22 cellular contexts compared by ENCODE assay signal in the genomic region with DNA sequence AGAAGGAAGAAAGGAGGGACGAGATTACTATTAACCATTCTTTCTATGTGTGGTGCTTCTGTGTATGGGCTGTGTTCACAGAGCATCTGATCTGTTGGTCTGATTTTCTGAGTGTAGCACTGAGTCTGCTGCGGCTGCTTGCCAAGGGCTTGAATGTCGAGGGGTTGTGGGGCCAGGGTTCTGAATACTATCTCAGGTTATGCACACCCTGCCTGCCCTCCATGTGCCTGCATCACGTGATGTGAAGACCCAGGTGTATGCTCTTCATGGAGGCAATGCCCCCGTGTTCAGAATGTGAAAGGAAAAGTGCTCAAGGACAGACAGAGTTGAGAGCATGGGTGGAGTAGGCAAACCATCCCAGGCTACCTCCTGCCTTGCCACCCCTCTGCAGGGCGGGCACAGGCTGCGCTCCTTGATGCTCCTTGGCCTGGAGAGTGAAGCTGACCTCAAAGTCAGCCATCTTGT.
DNase-seq lines count a peak whose midpoint lies in the region; ATAC-seq and TF ChIP-seq lines count a peak whose summit lies in the region.
"Had no signal": no experiment of that assay in that cellular context is flagged by ENCODE, and none has a peak within 500 bp of the region (broad histone marks: within the 10 kb centered on the region; RNA-seq: fewer than 3 reads in every experiment).

No MANE protein-coding gene starts in this region.

- H3K4me1 Mint-ChIP-seq in mesothelial cell of epicardium: peaks cover 35% of the 10 kb centered on the region

- no peak for TF ChIP-seq CTCF in Loucy (conservative IDR thresholded peaks at IDR 0.05; ENCODE audit: low read length)
- no peak for TF ChIP-seq CTCF in PC-9 (conservative IDR thresholded peaks at IDR 0.05)
- no peak for TF ChIP-seq CTCF in mesothelial cell of epicardium (IDR thresholded peaks at IDR 0.05; ENCODE audit: unreplicated experiment)

- H4K20me1 ChIP-seq in Loucy (ENCODE audit: insufficient read depth, low read length, poor library complexity, severe bottlenecking) (no peaks in the 10 kb centered on the region), PC-9 (ENCODE audit: insufficient read depth) (peaks cover 87% of the 10 kb centered on the region)

- no peaks in the 10 kb centered on the region for H3K9me2 ChIP-seq in Loucy (replicated peaks; ENCODE audit: low read depth, low read length)
- no peaks in the 10 kb centered on the region for H3K9me2 ChIP-seq in PC-9 (ENCODE audit: insufficient read depth)

- DNase-seq in left lobe of liver (ENCODE audit: low spot score) (no peak), substantia nigra (lab: John Stamatoyannopoulos, UW) (no peak), PC-9 (no peak), mesothelial cell of epicardium (ENCODE audit: low spot score in 2 of 2, unreplicated experiment in 2 of 2) (no peak)
- DNase-seq: activated CD4-positive, alpha-beta T cell treated with anti-CD3 and anti-CD28 coated beads, Interleukin-2, amount 50 U/mL, for 48 hours; activated naive CD4-positive, alpha-beta T cell treated with anti-CD3 and anti-CD28 coated beads, Interleukin-2, amount 50 U/mL, for 16 hours; activated T-cell treated with anti-CD3 and anti-CD28 coated beads, Interleukin-2, amount 50 U/mL, for 24 hours; H9; hippocampal formation; NCI-H1417 treated with DMSO at 0.1 percent for 48 hours; NCI-H2227 treated with DMSO at 0.1 percent for 48 hours; NK-92 treated with Interleukin-12 subunit alpha and Interleukin-12 subunit beta, amount 100 ng/mL, for 24 hours; nucleus accumbens; SHP77; upper lobe of right lung had no signal

- intact Hi-C loops in PC-9 (cut with micrococcal nuclease; ENCODE audit: unreplicated experiment): no loop called here

- H3K36me3 ChIP-seq in Loucy (ENCODE audit: insufficient read depth, low read length): no peaks in the 10 kb centered on the region
- H3K36me3 ChIP-seq in PC-9 (ENCODE audit: low read depth): peaks cover 37% of the 10 kb centered on the region

- H3K4me3 ChIP-seq in Loucy (ENCODE audit: low read length, poor library complexity, severe bottlenecking): peak overlapping the region; percentile 61
- H3K4me3 ChIP-seq in PC-9: no peak overlapping the region
- H3K4me3 ChIP-seq: mucosa of descending colon, upper lobe of right lung had no signal

- no peak overlapping the region for H2AFZ ChIP-seq in Loucy (ENCODE audit: low read length)
- no peak overlapping the region for H2AFZ ChIP-seq in PC-9

- H3K27me3 Mint-ChIP-seq in mesothelial cell of epicardium (ENCODE audit: low read depth): no peaks in the 10 kb centered on the region
- H3K27me3 Mint-ChIP-seq: activated T-cell treated with anti-CD3 and anti-CD28 coated beads, Interleukin-2, amount 50 U/mL, for 24 hours had no signal

- H3K27me3 ChIP-seq in Loucy (ENCODE audit: insufficient read depth, low read length, poor library complexity, severe bottlenecking) (no peaks in the 10 kb centered on the region), PC-9 (ENCODE audit: insufficient read depth, low read depth) (no peaks in the 10 kb centered on the region)
- H3K27me3 ChIP-seq: upper lobe of right lung had no signal

- H3K9me3 Mint-ChIP-seq in mesothelial cell of epicardium: no peaks in the 10 kb centered on the region
- H3K9me3 Mint-ChIP-seq: activated T-cell treated with anti-CD3 and anti-CD28 coated beads, Interleukin-2, amount 50 U/mL, for 24 hours; H9; T-helper 1 cell treated with Interleukin-12 subunit alpha and Interleukin-12 subunit beta and Interleukin-4 antibody, amounts not matched to agents 30 μg/mL and 1 μg/mL, for 36 hours had no signal

- H3K9ac ChIP-seq in Loucy (ENCODE audit: low read depth, low read length, poor library complexity, severe bottlenecking): peak overlapping the region; percentile 84

- H3K36me3 Mint-ChIP-seq in mesothelial cell of epicardium: peaks cover 15% of the 10 kb centered on the region

- no peak overlapping the region for H3K4me3 Mint-ChIP-seq in mesothelial cell of epicardium
- H3K4me3 Mint-ChIP-seq: activated T-cell treated with anti-CD3 and anti-CD28 coated beads, Interleukin-2, amount 50 U/mL, for 24 hours; H9; T-helper 1 cell treated with Interleukin-12 subunit alpha and Interleukin-12 subunit beta and Interleukin-4 antibody, amounts not matched to agents 30 μg/mL and 1 μg/mL, for 36 hours had no signal

- H3K27ac Mint-ChIP-seq in mesothelial cell of epicardium: no peak overlapping the region
- H3K27ac Mint-ChIP-seq: activated T-cell treated with anti-CD3 and anti-CD28 coated beads, Interleukin-2, amount 50 U/mL, for 24 hours; T-helper 1 cell treated with Interleukin-12 subunit alpha and Interleukin-12 subunit beta and Interleukin-4 antibody, amounts not matched to agents 30 μg/mL and 1 μg/mL, for 36 hours had no signal

- no peaks in the 10 kb centered on the region for H3K79me2 ChIP-seq in Loucy (ENCODE audit: insufficient read depth, low read length)
- H3K79me2 ChIP-seq in PC-9 (ENCODE audit: low read depth): peaks cover 100% of the 10 kb centered on the region

- H3F3A ChIP-seq in Loucy (ENCODE audit: low read depth) (peaks cover 11% of the 10 kb centered on the region; the same call in 1 of the 2 replicates), PC-9 (ENCODE audit: insufficient read depth, low read depth) (peaks cover 28% of the 10 kb centered on the region)

- CTCF ChIA-PET in PC-9 (lab: Charles Lee): no interaction called here

- peak; percentile 3 for ATAC-seq in esophagus mucosa
- peak; percentile 3 for ATAC-seq in left lobe of liver
- ATAC-seq in GM18873 (IDR thresholded peaks at IDR 0.05; ENCODE audit: low FRiP score, unreplicated experiment): no peak
- no peak for ATAC-seq in HG03097 (IDR thresholded peaks at IDR 0.05; ENCODE audit: low FRiP score, unreplicated experiment)
- ATAC-seq: mucosa of descending colon, upper lobe of right lung had no signal

- BruUV-seq in PC-9 (replicated peaks; lab: Mats Ljungman, UMichigan): no TSS peak

- H3K9me3 ChIP-seq in Loucy (ENCODE audit: insufficient read depth, low read depth, low read length) (no peaks in the 10 kb centered on the region), PC-9 (ENCODE audit: insufficient read depth, low read depth) (no peaks in the 10 kb centered on the region)
- H3K9me3 ChIP-seq: mucosa of descending colon, upper lobe of right lung had no signal

- POLR2A ChIA-PET in PC-9 (lab: Charles Lee; ENCODE audit: unreplicated experiment): no interaction called here

- H3K27ac ChIP-seq in substantia nigra (ENCODE audit: low read depth, low read length, poor library complexity, severe bottlenecking) (peak overlapping the region; percentile 80), PC-9 (no peak overlapping the region)
- H3K27ac ChIP-seq: upper lobe of right lung, VCaP had no signal

- H3K4me2 ChIP-seq in Loucy (ENCODE audit: low read depth, low read length, poor library complexity, severe bottlenecking) (peak overlapping the region; percentile 81), PC-9 (no peak overlapping the region)

- H3K4me1 ChIP-seq in Loucy (ENCODE audit: insufficient read depth, low read length, poor library complexity, severe bottlenecking): peaks cover 96% of the 10 kb centered on the region
- H3K4me1 ChIP-seq in PC-9 (replicated peaks; ENCODE audit: insufficient read depth): no peaks in the 10 kb centered on the region

Comparison
In these comparisons a context has a peak if more than half of its experiments do, and no peak if none do; other contexts are left out.
1. ATAC-seq: peak in esophagus mucosa (single experiment) and left lobe of liver (single experiment); none in GM18873 (single experiment) and HG03097 (single experiment).